27 cellular contexts compared by ENCODE assay signal in the genomic region with DNA sequence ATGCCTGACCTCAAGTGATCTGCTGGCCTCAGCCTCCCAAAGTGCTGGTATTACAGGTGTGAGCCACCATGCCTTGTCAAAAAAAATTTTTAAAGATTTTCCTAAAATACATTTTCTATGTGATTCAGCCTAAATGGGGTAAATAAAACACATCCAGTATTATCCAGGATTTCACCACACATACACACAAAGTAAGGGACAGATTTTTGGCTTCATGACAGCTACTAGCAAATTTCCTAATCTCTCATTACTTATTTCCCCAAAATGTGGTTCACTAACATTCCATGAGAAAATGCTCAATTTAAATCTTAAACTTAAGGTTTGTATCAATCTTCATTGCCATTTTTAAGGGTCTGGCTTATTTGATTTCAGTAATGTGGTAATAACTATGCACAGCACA.
DNase-seq lines count a peak whose midpoint lies in the region; ATAC-seq and TF ChIP-seq lines count a peak whose summit lies in the region.
"Had no signal": no experiment of that assay in that cellular context is flagged by ENCODE, and none has a peak within 500 bp of the region (broad histone marks: within the 10 kb centered on the region; RNA-seq: fewer than 3 reads in every experiment).

No MANE protein-coding gene starts in this region.

- H3K9ac ChIP-seq in adipocyte (ENCODE audit: low read length), result no peak overlapping the region

- H3K9me3 Mint-ChIP-seq in GM23338 (peaks cover 3% of the 10 kb centered on the region; the same call in 1 of the 3 replicates), osteocyte (ENCODE audit: unreplicated experiment) (peaks cover 17% of the 10 kb centered on the region)

- no peak overlapping the region for H3K4me3 Mint-ChIP-seq in GM23338
- H3K4me3 Mint-ChIP-seq in osteocyte (ENCODE audit: unreplicated experiment), result no peak overlapping the region
- H3K4me3 Mint-ChIP-seq: CD4-positive, CD25-positive, alpha-beta regulatory T cell; HFFc6 had no signal

- no peaks in the 10 kb centered on the region for H3K27me3 Mint-ChIP-seq in GM23338 (ENCODE audit: insufficient read depth, low read depth, poor library complexity)
- no peaks in the 10 kb centered on the region for H3K27me3 Mint-ChIP-seq in osteocyte (ENCODE audit: unreplicated experiment)
- H3K27me3 Mint-ChIP-seq: CD4-positive, CD25-positive, alpha-beta regulatory T cell had no signal

- no peak overlapping the region for H3K27ac Mint-ChIP-seq in GM23338
- no peak overlapping the region for H3K27ac Mint-ChIP-seq in osteocyte (ENCODE audit: unreplicated experiment)
- H3K27ac Mint-ChIP-seq: CD4-positive, CD25-positive, alpha-beta regulatory T cell; HFFc6 had no signal

- no peaks in the 10 kb centered on the region for H3K79me2 ChIP-seq in GM23338 (replicated peaks; ENCODE audit: insufficient read depth)

- H3K9me3 ChIP-seq in adipocyte (ENCODE audit: control insufficient read depth, low read length), result no peaks in the 10 kb centered on the region
- H3K9me3 ChIP-seq: SJCRH30 had no signal

- H4K20me1 ChIP-seq in GM23338 (replicated peaks; ENCODE audit: insufficient read depth), result no peaks in the 10 kb centered on the region

- intact Hi-C loops in left colon (cut with DNase I, micrococcal nuclease), result no loop called here

- H3K9me2 ChIP-seq in GM23338 (ENCODE audit: insufficient read depth), result peaks cover 4% of the 10 kb centered on the region; the same call in 1 of the 2 replicates

- no peak overlapping the region for H3K4me2 ChIP-seq in GM23338

- no peaks in the 10 kb centered on the region for H3F3A ChIP-seq in GM23338 (replicated peaks; ENCODE audit: low read depth)

- no peak overlapping the region for H3K4me3 ChIP-seq in adipocyte (ENCODE audit: low read length)
- no peak overlapping the region for H3K4me3 ChIP-seq in fibroblast of mammary gland (ENCODE audit: control insufficient read depth, low read depth, low read length)
- H3K4me3 ChIP-seq in retinal pigment epithelial cell (ENCODE audit: low read length), result no peak overlapping the region
- no peak overlapping the region for H3K4me3 ChIP-seq in GM23338
- H3K4me3 ChIP-seq: SJCRH30 had no signal

- no peak for TF ChIP-seq CTCF in fibroblast of mammary gland (conservative IDR thresholded peaks at IDR 0.05; ENCODE audit: control insufficient read depth, insufficient read depth, low read depth, low read length)
- TF ChIP-seq CTCF in retinal pigment epithelial cell (conservative IDR thresholded peaks at IDR 0.05; ENCODE audit: low read depth, low read length), result no peak
- TF ChIP-seq CTCF in GM23338 (conservative IDR thresholded peaks at IDR 0.05; ENCODE audit: low read depth in 2 of 2), result no peak
- no peak for TF ChIP-seq CTCF in osteocyte (IDR thresholded peaks at IDR 0.05)

- DNase-seq in GM03348 (ENCODE audit: low spot score), result peak; percentile 13
- peak; percentile 70 for DNase-seq in adipocyte (ENCODE audit: low read depth)
- peak; percentile 61 for DNase-seq in fibroblast of mammary gland (ENCODE audit: low read depth)
- DNase-seq in retinal pigment epithelial cell (ENCODE audit: low read depth), result peak; percentile 13
- no peak for DNase-seq in GM23338 (ENCODE audit: low spot score)
- no peak for DNase-seq in left colon
- no peak for DNase-seq in osteocyte (ENCODE audit: extremely low spot score, unreplicated experiment)
- DNase-seq: CD4-positive, CD25-positive, alpha-beta regulatory T cell; DMS153; DND-41; H7; HFFc6; IMR-90; KG1; MM.1S; NCI-H1092 treated with DMSO at 0.1 percent for 48 hours; NCI-H1436; NCI-H187; NCI-H2171 treated with DMSO at 0.1 percent for 48 hours; NCI-H524; NCI-H774; NK-92 treated with Interleukin-12 subunit alpha and Interleukin-12 subunit beta, amount 100 ng/mL, for 24 hours; PC-3; SJCRH30 had no signal

- no peak overlapping the region for H3K27ac ChIP-seq in GM23338 (ENCODE audit: low read depth)
- H3K27ac ChIP-seq: SJCRH30 had no signal

- H3K4me1 Mint-ChIP-seq in GM23338 (no peaks in the 10 kb centered on the region), osteocyte (ENCODE audit: unreplicated experiment) (peaks cover 2% of the 10 kb centered on the region)
- H3K4me1 Mint-ChIP-seq: CD4-positive, CD25-positive, alpha-beta regulatory T cell had no signal

- ATAC-seq in GM23338, result no peak
- ATAC-seq in left colon, result no peak
- ATAC-seq in GM21515 (IDR thresholded peaks at IDR 0.05; ENCODE audit: unreplicated experiment), result no peak
- ATAC-seq: PC-3, Right ventricle myocardium inferior, SK-N-SH treated with all-trans-retinoic acid at 6 μM for 48 hours had no signal

- H3K36me3 Mint-ChIP-seq in GM23338 (ENCODE audit: low read depth), result no peaks in the 10 kb centered on the region
- no peaks in the 10 kb centered on the region for H3K36me3 Mint-ChIP-seq in osteocyte (ENCODE audit: unreplicated experiment)
- H3K36me3 Mint-ChIP-seq: CD4-positive, CD25-positive, alpha-beta regulatory T cell had no signal

- H2AFZ ChIP-seq in GM23338, result no peak overlapping the region

- H3K27me3 ChIP-seq in adipocyte (replicated peaks; ENCODE audit: control insufficient read depth, insufficient read depth, low read length) (no peaks in the 10 kb centered on the region), GM23338 (ENCODE audit: insufficient read depth) (no peaks in the 10 kb centered on the region)
- H3K27me3 ChIP-seq: SJCRH30 had no signal

- H3K4me1 ChIP-seq in adipocyte (ENCODE audit: control insufficient read depth, insufficient read depth, low read length), result peaks cover 14% of the 10 kb centered on the region
- no peaks in the 10 kb centered on the region for H3K4me1 ChIP-seq in GM23338 (ENCODE audit: insufficient read depth)
- H3K4me1 ChIP-seq: SJCRH30 had no signal

- H3K36me3 ChIP-seq in adipocyte (ENCODE audit: control insufficient read depth, insufficient read depth, low read length, severe bottlenecking) (no peaks in the 10 kb centered on the region), GM23338 (ENCODE audit: insufficient read depth) (no peaks in the 10 kb centered on the region)
- H3K36me3 ChIP-seq: SJCRH30 had no signal

TF ChIP-seq in GM23338, 12 proteins besides CTCF, POLR2A, EP300 and RAD21 (continues in another document):
- no peak for TF ChIP-seq NANOG (IDR thresholded peaks at IDR 0.05; ENCODE audit: borderline replicate concordance)
- TF ChIP-seq JUNB (IDR thresholded peaks at IDR 0.05; ENCODE audit: unreplicated experiment), result no peak
- TF ChIP-seq STAT1 (IDR thresholded peaks at IDR 0.05; ENCODE audit: unreplicated experiment), result no peak
- no peak for TF ChIP-seq ZNF331 (CRISPR knock-in tag; IDR thresholded peaks at IDR 0.05; ENCODE audit: low read depth)
- no peak for TF ChIP-seq ZNF114 (CRISPR knock-in tag; IDR thresholded peaks at IDR 0.05)
- TF ChIP-seq, protein P1, sequence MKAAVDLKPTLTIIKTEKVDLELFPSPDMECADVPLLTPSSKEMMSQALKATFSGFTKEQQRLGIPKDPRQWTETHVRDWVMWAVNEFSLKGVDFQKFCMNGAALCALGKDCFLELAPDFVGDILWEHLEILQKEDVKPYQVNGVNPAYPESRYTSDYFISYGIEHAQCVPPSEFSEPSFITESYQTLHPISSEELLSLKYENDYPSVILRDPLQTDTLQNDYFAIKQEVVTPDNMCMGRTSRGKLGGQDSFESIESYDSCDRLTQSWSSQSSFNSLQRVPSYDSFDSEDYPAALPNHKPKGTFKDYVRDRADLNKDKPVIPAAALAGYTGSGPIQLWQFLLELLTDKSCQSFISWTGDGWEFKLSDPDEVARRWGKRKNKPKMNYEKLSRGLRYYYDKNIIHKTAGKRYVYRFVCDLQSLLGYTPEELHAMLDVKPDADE (IDR thresholded peaks at IDR 0.05), result no peak
- TF ChIP-seq CREB1 (CRISPR knock-in tag; IDR thresholded peaks at IDR 0.05; ENCODE audit: low read depth), result no peak
- no peak for TF ChIP-seq POLR2AphosphoS5 (IDR thresholded peaks at IDR 0.05; ENCODE audit: low read depth)
- TF ChIP-seq EZH2 (IDR thresholded peaks at IDR 0.05; ENCODE audit: low read depth, unreplicated experiment), result no peak

Comparison
In these comparisons a context has a peak if more than half of its experiments do, and no peak if none do; other contexts are left out.
1. DNase-seq: peak in GM03348 (single experiment), adipocyte (single experiment), fibroblast of mammary gland (single experiment) and retinal pigment epithelial cell (single experiment); none in GM23338 (single experiment), left colon (0 of 2) and osteocyte (single experiment).